In genomic region chr2:69275490-69275889, GRCh38 we compare ENCODE assay signal across 25 cellular contexts.
"Had no signal": no experiment of that assay in that cellular context is flagged by ENCODE, and none has a peak within 500 bp of the region (broad histone marks: within the 10 kb centered on the region; RNA-seq: fewer than 3 reads in every experiment).

No MANE protein-coding gene starts in this region.

- FAIRE-seq: pancreas, small intestine, urothelium cell line had no signal

- DNase-seq: naive thymus-derived CD8-positive, alpha-beta T cell; nephron progenitor cell; nucleus accumbens; pancreas; right cardiac atrium; right lobe of liver; sigmoid colon; small intestine; stimulated activated CD4-positive, alpha-beta T cell treated with anti-CD3 and anti-CD28 coated beads, Interleukin-15, amount 100 ng/mL, for 24 hours; stimulated activated CD4-positive, alpha-beta T cell treated with anti-CD3 and anti-CD28 coated beads, Interleukin-2, amount 100 ng/mL, for 24 hours; stimulated activated CD4-positive, alpha-beta T cell treated with anti-CD3 and anti-CD28 coated beads, Interleukin-2, amount 100 ng/mL, for 48 hours; stimulated activated CD4-positive, alpha-beta T cell treated with anti-CD3 and anti-CD28 coated beads, Interleukin-4, amount 100 ng/mL, for 24 hours; stimulated activated naive B cell treated with anti-CD40 and anti-IgM and Interleukin-4, amounts not matched to agents 10 μg/mL and 1 μg/mL and 100 μg/mL, for 72 hours; stimulated activated naive CD4-positive, alpha-beta T cell treated with Interleukin-2 at 50 U/mL for 16 hours; stomach; thyroid gland; trophoblast cell; upper lobe of left lung had no signal

- ATAC-seq: naive thymus-derived CD8-positive, alpha-beta T cell; natural killer cell treated with Interleukin-12 subunit alpha and Interleukin-12 subunit beta and Interleukin-15 and Interleukin-18, amount 100 ng/mL, for 72 hours; pancreas; right cardiac atrium; right lobe of liver; stimulated activated effector memory CD8-positive, alpha-beta T cell treated with anti-CD3 and anti-CD28 coated beads, Interleukin-12 subunit alpha, Interleukin-12 subunit beta, amount 100 ng/mL, for 72 hours; stimulated activated naive B cell treated with anti-CD40 and anti-IgM and Interleukin-4, amounts not matched to agents 10 μg/mL and 1 μg/mL and 100 μg/mL, for 72 hours had no signal

- H3K27me3 ChIP-seq: neutrophil, pancreas, right lobe of liver, sigmoid colon, stomach, thyroid gland, tibial nerve, upper lobe of left lung had no signal

- H3K4me1 ChIP-seq: pancreas, prostate gland, right lobe of liver, thyroid gland had no signal

- H3K27ac ChIP-seq: neutrophil, pancreas, prostate gland, right lobe of liver, sigmoid colon, stomach, thoracic aorta, thyroid gland, tibial nerve, upper lobe of left lung had no signal

- H3K4me3 ChIP-seq: pancreas, prostate gland, right lobe of liver, sigmoid colon, stomach, thoracic aorta, thyroid gland, tibial nerve, upper lobe of left lung had no signal

- H3K9me3 ChIP-seq: neutrophil, pancreas, prostate gland, right lobe of liver, sigmoid colon, stomach, thoracic aorta, thyroid gland, tibial nerve, upper lobe of left lung had no signal

- H3K36me3 ChIP-seq: neutrophil, pancreas, prostate gland, right lobe of liver, sigmoid colon, stomach, thoracic aorta, thyroid gland, tibial nerve, upper lobe of left lung had no signal
